Comparison of ENCODE assay signal across 24 cellular contexts in genomic region chr6:145339089-145339488, GRCh38.
DNase-seq lines count a peak whose midpoint lies in the region; ATAC-seq and TF ChIP-seq lines count a peak whose summit lies in the region.
"Had no signal": no experiment of that assay in that cellular context is flagged by ENCODE, and none has a peak within 500 bp of the region (broad histone marks: within the 10 kb centered on the region; RNA-seq: fewer than 3 reads in every experiment).

No MANE protein-coding gene starts in this region.

- no peak overlapping the region for H3K4me3 ChIP-seq in LNCaP clone FGC (ENCODE audit: low read depth, low read length)
- H3K4me3 ChIP-seq: GM23248, MG63, PC-9, SJSA1 had no signal

- ATAC-seq in HG02571 (IDR thresholded peaks at IDR 0.05; ENCODE audit: unreplicated experiment) (no peak), HG02840 (IDR thresholded peaks at IDR 0.05; ENCODE audit: low FRiP score, unreplicated experiment) (no peak)
- ATAC-seq: Right ventricle myocardium inferior had no signal

- DNase-seq in DMS153 treated with DMSO at 0.1 percent for 48 hours (lab: John Stamatoyannopoulos, UW; ENCODE audit: unreplicated experiment) (peak; percentile 86), LNCaP clone FGC (ENCODE audit: low read depth) (peak; percentile 39), NCI-H748 (lab: John Stamatoyannopoulos, UW; ENCODE audit: unreplicated experiment) (peak; percentile 35), epithelial cell of prostate (ENCODE audit: low read depth, low spot score) (peak; percentile 5)
- no peak for DNase-seq in stimulated activated CD4-positive, alpha-beta T cell treated with anti-CD3 and anti-CD28 coated beads, Interleukin-2, amount 100 ng/mL, for 48 hours
- DNase-seq: C1 segment of cervical spinal cord; CD4-positive, alpha-beta memory T cell; COR-L47; DMS 273 treated with DMSO at 0.1 percent for 48 hours; GM23248; H7; KBM-7; MG63; NCI-H1436 treated with DMSO at 0.1 percent for 48 hours; NCI-H187 treated with DMSO at 0.1 percent for 48 hours; NCI-H2107; NCI-H510A; NK-92 treated with Interleukin-12 subunit alpha and Interleukin-12 subunit beta, amount 100 ng/mL, for 24 hours; PC-9; T-helper 2 cell had no signal

- no peak overlapping the region for H3K27ac ChIP-seq in epithelial cell of prostate
- H3K27ac ChIP-seq: GM23248, PC-9, SJSA1 had no signal

- no peak for TF ChIP-seq CTCF in LNCaP clone FGC (IDR thresholded peaks at IDR 0.05; ENCODE audit: control insufficient read depth, extremely low read depth, insufficient read depth)

Comparison
In these comparisons a context has a peak if more than half of its experiments do, and no peak if none do; other contexts are left out.
1. DNase-seq: peak in DMS153 treated with DMSO at 0.1 percent for 48 hours (single experiment), LNCaP clone FGC (single experiment), NCI-H748 (single experiment) and epithelial cell of prostate (single experiment); none in stimulated activated CD4-positive, alpha-beta T cell treated with anti-CD3 and anti-CD28 coated beads, Interleukin-2, amount 100 ng/mL, for 48 hours (0 of 2).